In genomic region chr11:13098067-13098466, GRCh38 we compare ENCODE assay signal across 13 cellular contexts.
DNase-seq lines count a peak whose midpoint lies in the region; ATAC-seq and TF ChIP-seq lines count a peak whose summit lies in the region.
"Had no signal": no experiment of that assay in that cellular context is flagged by ENCODE, and none has a peak within 500 bp of the region (broad histone marks: within the 10 kb centered on the region; RNA-seq: fewer than 3 reads in every experiment).

No MANE protein-coding gene starts in this region.

- H3K4me1 ChIP-seq in transverse colon = no peaks in the 10 kb centered on the region
- H3K4me1 ChIP-seq: pancreas, upper lobe of left lung had no signal

- in situ Hi-C loops in transverse colon (cut with MboI; ENCODE audit: low pct_ligation_motif_present in 1 of 4, low pct_unique_long_range_greater_than_20kb in 1 of 4, low sequenced_read_pairs in 3 of 4) = no loop called here

- no peak for ATAC-seq in HG03520 (IDR thresholded peaks at IDR 0.05; ENCODE audit: unreplicated experiment)
- no peak for ATAC-seq in GM18511 (IDR thresholded peaks at IDR 0.05; ENCODE audit: unreplicated experiment)
- ATAC-seq: left cardiac atrium, pancreas had no signal

- no peaks in the 10 kb centered on the region for H3K27me3 ChIP-seq in H7 (ENCODE audit: control insufficient read depth, insufficient read depth, low read length)
- H3K27me3 ChIP-seq in transverse colon = no peaks in the 10 kb centered on the region
- H3K27me3 ChIP-seq: pancreas, upper lobe of left lung had no signal

- no peak for TF ChIP-seq EP300 in transverse colon (IDR thresholded peaks at IDR 0.05; ENCODE audit: low read depth)

- TF ChIP-seq POLR2A in transverse colon (IDR thresholded peaks at IDR 0.05) = no peak

- H3K36me3 ChIP-seq in H7 (replicated peaks; ENCODE audit: control insufficient read depth, insufficient read depth, low read length) (no peaks in the 10 kb centered on the region; the same call in 1 of the 2 replicates), transverse colon (no peaks in the 10 kb centered on the region)
- H3K36me3 ChIP-seq: pancreas, upper lobe of left lung had no signal

- no peak for TF ChIP-seq CTCF in transverse colon (IDR thresholded peaks at IDR 0.05)

- H3K27ac ChIP-seq in epithelial cell of prostate = peak overlapping the region; percentile 54
- no peak overlapping the region for H3K27ac ChIP-seq in transverse colon
- H3K27ac ChIP-seq: pancreas, upper lobe of left lung had no signal

- no peak overlapping the region for H3K4me3 ChIP-seq in H7 (ENCODE audit: insufficient read depth, low read depth, low read length)
- H3K4me3 ChIP-seq in transverse colon = no peak overlapping the region
- H3K4me3 ChIP-seq: pancreas, upper lobe of left lung had no signal

- H3K9me3 ChIP-seq in transverse colon = no peaks in the 10 kb centered on the region
- H3K9me3 ChIP-seq: pancreas, upper lobe of left lung had no signal

- WGBS in transverse colon (ENCODE audit: low coverage in 1 of 2), 2 donors = 51 to 67% methylated on average over 1 to 3 of the region's 3 CpGs

- DNase-seq in H7 (peak; percentile 29), NCI-H226 (peak; percentile 66), epithelial cell of prostate (ENCODE audit: low read depth, low spot score) (peak; percentile 83), putamen (ENCODE audit: low spot score) (peak; percentile 83), transverse colon (no peak), cortex of kidney (lab: John Stamatoyannopoulos, UW) (no peak)
- DNase-seq: CD4-positive, alpha-beta memory T cell; left cardiac atrium; pancreas; SHP77 had no signal

- intact Hi-C loops in transverse colon (cut with DNase I; ENCODE audit: low total_unique reads) = no loop called here

Comparison
In these comparisons a context has a peak if more than half of its experiments do, and no peak if none do; other contexts are left out.
1. DNase-seq: peak in H7 (single experiment), NCI-H226 (single experiment), epithelial cell of prostate (single experiment) and putamen (single experiment); none in transverse colon (single experiment) and cortex of kidney (single experiment).